18 cellular contexts compared by ENCODE assay signal in genomic region chr17:31224366-31224765, GRCh38.
"Had no signal": no experiment of that assay in that cellular context is flagged by ENCODE, and none has a peak within 500 bp of the region (broad histone marks: within the 10 kb centered on the region; RNA-seq: fewer than 3 reads in every experiment).

No MANE protein-coding gene starts in this region.

- H3K4me3 Mint-ChIP-seq: activated CD4-positive, alpha-beta T cell treated with anti-CD3 and anti-CD28 coated beads, Interleukin-2, amount 10 ng/mL, durations not matched to agents 7 days and 5 days; activated naive CD4-positive, alpha-beta T cell treated with anti-CD3 and anti-CD28 coated beads, Interleukin-2, amount 50 U/mL, for 24 hours; activated T-cell treated with anti-CD3 and anti-CD28 coated beads, Interleukin-2, amount 50 U/mL, for 72 hours; natural killer cell treated with Interleukin-12 subunit alpha and Interleukin-12 subunit beta and Interleukin-15 and Interleukin-18, amount 100 ng/mL, for 72 hours; type B pancreatic cell had no signal

- H3K4me3 ChIP-seq: adrenal gland, esophagus squamous epithelium, lung, pancreas, testis had no signal

- H3K27me3 Mint-ChIP-seq: activated CD4-positive, alpha-beta T cell treated with anti-CD3 and anti-CD28 coated beads, Interleukin-2, amount 10 ng/mL, durations not matched to agents 7 days and 5 days; activated naive CD4-positive, alpha-beta T cell treated with anti-CD3 and anti-CD28 coated beads, Interleukin-2, amount 50 U/mL, for 24 hours; natural killer cell treated with Interleukin-12 subunit alpha and Interleukin-12 subunit beta and Interleukin-15 and Interleukin-18, amount 100 ng/mL, for 72 hours; type B pancreatic cell had no signal

- H3K27me3 ChIP-seq: adrenal gland, esophagus squamous epithelium, neutrophil, pancreas, testis had no signal

- H3K27ac Mint-ChIP-seq: activated CD4-positive, alpha-beta T cell treated with anti-CD3 and anti-CD28 coated beads, Interleukin-2, amount 10 ng/mL, durations not matched to agents 7 days and 5 days; activated naive CD4-positive, alpha-beta T cell treated with anti-CD3 and anti-CD28 coated beads, Interleukin-2, amount 50 U/mL, for 24 hours; activated T-cell treated with anti-CD3 and anti-CD28 coated beads, Interleukin-2, amount 50 U/mL, for 72 hours; natural killer cell treated with Interleukin-12 subunit alpha and Interleukin-12 subunit beta and Interleukin-15 and Interleukin-18, amount 100 ng/mL, for 72 hours; type B pancreatic cell had no signal

- H3K4me1 ChIP-seq: esophagus squamous epithelium, pancreas, testis had no signal

- H3K9me3 ChIP-seq: adrenal gland, esophagus squamous epithelium, neutrophil, pancreas, testis had no signal

- H3K9me3 Mint-ChIP-seq: activated CD4-positive, alpha-beta T cell treated with anti-CD3 and anti-CD28 coated beads, Interleukin-2, amount 10 ng/mL, durations not matched to agents 7 days and 5 days; activated naive CD4-positive, alpha-beta T cell treated with anti-CD3 and anti-CD28 coated beads, Interleukin-2, amount 50 U/mL, for 24 hours; activated T-cell treated with anti-CD3 and anti-CD28 coated beads, Interleukin-2, amount 50 U/mL, for 72 hours; natural killer cell treated with Interleukin-12 subunit alpha and Interleukin-12 subunit beta and Interleukin-15 and Interleukin-18, amount 100 ng/mL, for 72 hours; type B pancreatic cell had no signal

- ATAC-seq: activated CD4-positive, CD25-positive, alpha-beta regulatory T cell treated with anti-CD3 and anti-CD28 coated beads, Interleukin-2, amount 50 U/mL, for 24 hours; activated T-cell treated with anti-CD3 and anti-CD28 coated beads, Interleukin-2, amount 50 U/mL, for 72 hours; left cardiac atrium; natural killer cell treated with Interleukin-12 subunit alpha and Interleukin-12 subunit beta and Interleukin-15 and Interleukin-18, amount 100 ng/mL, for 72 hours; pancreas had no signal

- DNase-seq: activated CD4-positive, alpha-beta T cell treated with anti-CD3 and anti-CD28 coated beads, Interleukin-2, amount 10 ng/mL, durations not matched to agents 7 days and 5 days; activated CD8-positive, alpha-beta memory T cell treated with anti-CD3 and anti-CD28 coated beads, Interleukin-2, amount 50 U/mL, for 4 hours; activated effector memory CD4-positive, alpha-beta T cell treated with anti-CD3 and anti-CD28 coated beads, Interleukin-2, amount 50 U/mL, for 16 hours; activated T-cell treated with anti-CD3 and anti-CD28 coated beads, Interleukin-2, amount 50 U/mL, for 72 hours; adrenal gland; effector CD8-positive, alpha-beta T cell; esophagus squamous epithelium; left cardiac atrium; pancreas; stimulated activated CD4-positive, alpha-beta T cell treated with anti-CD3 and anti-CD28 coated beads, Interleukin-15, amount 100 ng/mL, for 24 hours; stimulated activated CD4-positive, alpha-beta T cell treated with anti-CD3 and anti-CD28 coated beads, Interleukin-2, amount 100 ng/mL, for 48 hours; testis had no signal

- H3K27ac ChIP-seq: adrenal gland, esophagus squamous epithelium, pancreas, testis had no signal

- H3K36me3 Mint-ChIP-seq: natural killer cell treated with Interleukin-12 subunit alpha and Interleukin-12 subunit beta and Interleukin-15 and Interleukin-18, amount 100 ng/mL, for 72 hours had no signal
